ENCODE assay signal across 8 cellular contexts in genomic region chr11:70270104-70270876, GRCh38. TPM values are rescaled to one million over a fixed set of nuclear protein-coding genes. Genes with fewer than 3 reads are reported as not detected.
A peak's percentile ranks its signal among the peaks of the same experiment; 100 is the strongest.
DNase-seq lines count a peak whose midpoint lies in the region; ATAC-seq and TF ChIP-seq lines count a peak whose summit lies in the region.

TSS of gene PPFIA1 (plus strand) at chr11:70270690. CDS start at chr11:70272173, 1,483 bp downstream.

- H3K27ac ChIP-seq in thoracic aorta, result peak within 1 kb of the TSS; percentile 62 to 66

- H3K4me1 Mint-ChIP-seq in activated naive CD8-positive, alpha-beta T cell (ENCODE audit: low read depth), result peaks cover 37% of the 10 kb centered on the region
- peaks cover 26% of the 10 kb centered on the region for H3K4me1 Mint-ChIP-seq in osteocyte (ENCODE audit: unreplicated experiment)

- intact Hi-C loops in head of caudate nucleus (cut with DNase I), result loop anchor here (10.0 kb wide), 1 partner anchor 65 kb away; the partner anchor contains the start of gene FADD

- H3K27me3 Mint-ChIP-seq in activated naive CD8-positive, alpha-beta T cell, result peaks cover 7% of the 10 kb centered on the region
- H3K27me3 Mint-ChIP-seq in osteocyte (ENCODE audit: unreplicated experiment), result peaks cover 14% of the 10 kb centered on the region

- no peaks in the 10 kb centered on the region for H3K9me3 Mint-ChIP-seq in activated naive CD8-positive, alpha-beta T cell (ENCODE audit: low read depth)
- no peaks in the 10 kb centered on the region for H3K9me3 Mint-ChIP-seq in osteocyte (ENCODE audit: unreplicated experiment)

- H3K4me1 ChIP-seq in thoracic aorta (ENCODE audit: control insufficient read depth in 1 of 2, low read depth in 2 of 2), result peaks cover 25 to 28% of the 10 kb centered on the region in 2 donors

- peak within 1 kb of the TSS; percentile 94 for H3K4me3 Mint-ChIP-seq in activated naive CD8-positive, alpha-beta T cell
- peak within 1 kb of the TSS; percentile 97 for H3K4me3 Mint-ChIP-seq in osteocyte (ENCODE audit: unreplicated experiment)

- peaks cover 10% of the 10 kb centered on the region for H3K36me3 ChIP-seq in thoracic aorta

- TF ChIP-seq CTCF in GM12865 (IDR thresholded peaks at IDR 0.05; ENCODE audit: insufficient read depth, low read depth, low read length, missing control alignments), result peak; percentile 11
- TF ChIP-seq CTCF in osteocyte (IDR thresholded peaks at IDR 0.05), result no peak
- no peak for TF ChIP-seq CTCF in thoracic aorta (IDR thresholded peaks at IDR 0.05)

- peak; percentile 92 for ATAC-seq in HG02642 (IDR thresholded peaks at IDR 0.05; ENCODE audit: poor library complexity, unreplicated experiment)
- ATAC-seq in thoracic aorta (ENCODE audit: insufficient number of reproducible peaks, low FRiP score, low read depth), result peak; percentile 87

- H3K4me3 ChIP-seq in GM12865 (ENCODE audit: low read depth, low read length), result peak within 1 kb of the TSS; percentile 86
- H3K4me3 ChIP-seq in thoracic aorta, result peak within 1 kb of the TSS; percentile 89

- no peaks in the 10 kb centered on the region for H3K27me3 ChIP-seq in thoracic aorta (replicated peaks; ENCODE audit: insufficient read depth)

- H3K27ac Mint-ChIP-seq in activated naive CD8-positive, alpha-beta T cell, result peak within 1 kb of the TSS; percentile 77
- H3K27ac Mint-ChIP-seq in osteocyte (ENCODE audit: unreplicated experiment), result peak within 1 kb of the TSS; percentile 92

- DNase-seq in GM12865 (ENCODE audit: low read depth), result peak; percentile 97
- peak; percentile 96 for DNase-seq in NCI-H1105 (lab: John Stamatoyannopoulos, UW)
- DNase-seq in SKM-1 treated with dmso at 0.1 percent for 144 hours (lab: John Stamatoyannopoulos, UW; ENCODE audit: unreplicated experiment), result peak; percentile 91
- DNase-seq in head of caudate nucleus, result peak; percentile 86 to 98 (median 96)
- peak; percentile 98 for DNase-seq in osteocyte (ENCODE audit: extremely low spot score, unreplicated experiment)
- DNase-seq in thoracic aorta (ENCODE audit: low spot score), result peak; percentile 76

- H3K36me3 Mint-ChIP-seq in activated naive CD8-positive, alpha-beta T cell, result no peaks in the 10 kb centered on the region
- H3K36me3 Mint-ChIP-seq in osteocyte (ENCODE audit: unreplicated experiment), result peaks cover 18% of the 10 kb centered on the region

- H3K9me3 ChIP-seq in thoracic aorta, result no peaks in the 10 kb centered on the region

RNA-seq across cellular contexts. Expression of gene PPFIA1, which starts in this region (rescaled TPM):
- total RNA-seq in osteocyte, result 63.1 and 70.4 TPM in 2 replicates
- 10 to 100 TPM; 47.8 to 82.9 TPM for total RNA-seq in thoracic aorta

Comparison
In these comparisons a context has a peak if more than half of its experiments do, and no peak if none do; other contexts are left out.
1. Peak in every context shown above with its lines: DNase-seq, ATAC-seq, H3K4me3 ChIP-seq and H3K27ac ChIP-seq.